18 cellular contexts compared by ENCODE assay signal in genomic region chr12:113014565-113014964, GRCh38. TPM values are rescaled to one million over a fixed set of nuclear protein-coding genes. Genes with fewer than 3 reads are reported as not detected.
DNase-seq lines count a peak whose midpoint lies in the region; TF ChIP-seq lines count a peak whose summit lies in the region.
"Had no signal": no experiment of that assay in that cellular context is flagged by ENCODE, and none has a peak within 500 bp of the region (broad histone marks: within the 10 kb centered on the region; RNA-seq: fewer than 3 reads in every experiment).

No MANE protein-coding gene starts in this region.

- WGBS in ovary, 3 donors: 44 to 64% (median 45%) methylated on average over 9 of the region's 9 CpGs

- TF ChIP-seq CTCF in neural progenitor cell (IDR thresholded peaks at IDR 0.05): no peak
- TF ChIP-seq CTCF in ovary (IDR thresholded peaks at IDR 0.05): no peak

- H3K36me3 ChIP-seq in neural progenitor cell (no peaks in the 10 kb centered on the region), ovary (no peaks in the 10 kb centered on the region)
- H3K36me3 ChIP-seq: BE2C had no signal

- intact Hi-C loops in activated CD4-positive, alpha-beta T cell treated with anti-CD3 and anti-CD28 coated beads, Interleukin-2, amount 10 ng/mL, durations not matched to agents 24 days and 14 days (cut with micrococcal nuclease): no loop called here
- intact Hi-C loops in ovary (cut with DNase I): no loop called here

- H3K4me1 ChIP-seq in neural progenitor cell (peaks cover 5% of the 10 kb centered on the region), ovary (ENCODE audit: insufficient read depth) (no peaks in the 10 kb centered on the region)
- H3K4me1 ChIP-seq: BE2C had no signal

- H3K9ac ChIP-seq in neural progenitor cell: no peak overlapping the region
- H3K9ac ChIP-seq: BLaER1 treated with 17β-estradiol and CSF1 and Interleukin-3, amounts not matched to agents 10 nM and 100 nM had no signal

- peaks cover 7% of the 10 kb centered on the region for H3K9me3 Mint-ChIP-seq in activated CD4-positive, alpha-beta T cell treated with anti-CD3 and anti-CD28 coated beads, Interleukin-2, amount 10 ng/mL, durations not matched to agents 24 days and 14 days
- peaks cover 2% of the 10 kb centered on the region for H3K9me3 Mint-ChIP-seq in neural progenitor cell
- H3K9me3 Mint-ChIP-seq: CD4-positive, alpha-beta T cell had no signal

- no peaks in the 10 kb centered on the region for H4K20me1 ChIP-seq in neural progenitor cell (ENCODE audit: low read depth)
- H4K20me1 ChIP-seq: BLaER1 treated with 17β-estradiol and CSF1 and Interleukin-3, amounts not matched to agents 10 nM and 100 nM had no signal

- no peak overlapping the region for H3K4me3 Mint-ChIP-seq in activated CD4-positive, alpha-beta T cell treated with anti-CD3 and anti-CD28 coated beads, Interleukin-2, amount 10 ng/mL, durations not matched to agents 24 days and 14 days
- H3K4me3 Mint-ChIP-seq in neural progenitor cell: peak overlapping the region; percentile 14
- H3K4me3 Mint-ChIP-seq: CD14-positive monocyte; CD4-positive, alpha-beta T cell; CD8-positive, alpha-beta memory T cell; GM23338; H9 had no signal

- H3K4me3 ChIP-seq in neural progenitor cell: no peak overlapping the region
- H3K4me3 ChIP-seq in ovary: no peak overlapping the region
- H3K4me3 ChIP-seq: BLaER1 treated with 17β-estradiol and CSF1 and Interleukin-3, amounts not matched to agents 10 nM and 100 nM; GM23338 had no signal

- H3K27me3 ChIP-seq in neural progenitor cell (peaks cover 3% of the 10 kb centered on the region), ovary (no peaks in the 10 kb centered on the region)
- H3K27me3 ChIP-seq: BE2C; BLaER1 treated with 17β-estradiol and CSF1 and Interleukin-3, amounts not matched to agents 10 nM and 100 nM had no signal

- no peaks in the 10 kb centered on the region for H3K4me1 Mint-ChIP-seq in activated CD4-positive, alpha-beta T cell treated with anti-CD3 and anti-CD28 coated beads, Interleukin-2, amount 10 ng/mL, durations not matched to agents 24 days and 14 days
- peaks cover 12% of the 10 kb centered on the region for H3K4me1 Mint-ChIP-seq in neural progenitor cell
- H3K4me1 Mint-ChIP-seq: CD14-positive monocyte; CD8-positive, alpha-beta memory T cell; GM23338 had no signal

- H3K4me2 ChIP-seq in neural progenitor cell: no peak overlapping the region
- H3K4me2 ChIP-seq: BLaER1 treated with 17β-estradiol and CSF1 and Interleukin-3, amounts not matched to agents 10 nM and 100 nM; GM23338 had no signal

- peaks cover under 1% of the 10 kb centered on the region for H3K27me3 Mint-ChIP-seq in activated CD4-positive, alpha-beta T cell treated with anti-CD3 and anti-CD28 coated beads, Interleukin-2, amount 10 ng/mL, durations not matched to agents 24 days and 14 days
- peaks cover 6% of the 10 kb centered on the region for H3K27me3 Mint-ChIP-seq in neural progenitor cell (ENCODE audit: insufficient read depth, low read depth)
- H3K27me3 Mint-ChIP-seq: CD4-positive, alpha-beta T cell had no signal

- peak overlapping the region; percentile 2 for H3K27ac Mint-ChIP-seq in activated CD4-positive, alpha-beta T cell treated with anti-CD3 and anti-CD28 coated beads, Interleukin-2, amount 10 ng/mL, durations not matched to agents 24 days and 14 days
- no peak overlapping the region for H3K27ac Mint-ChIP-seq in neural progenitor cell
- H3K27ac Mint-ChIP-seq: CD14-positive monocyte; CD4-positive, alpha-beta T cell; CD8-positive, alpha-beta memory T cell; GM23338; H9 had no signal

- no peak overlapping the region for H3K27ac ChIP-seq in neural progenitor cell
- H3K27ac ChIP-seq in ovary: no peak overlapping the region
- H3K27ac ChIP-seq: 22Rv1; BLaER1 treated with 17β-estradiol and CSF1 and Interleukin-3, amounts not matched to agents 10 nM and 100 nM had no signal

- H3K79me2 ChIP-seq in neural progenitor cell (ENCODE audit: low read depth): no peaks in the 10 kb centered on the region

- H3F3A ChIP-seq in neural progenitor cell (ENCODE audit: low read depth): no peaks in the 10 kb centered on the region

- H3K36me3 Mint-ChIP-seq in activated CD4-positive, alpha-beta T cell treated with anti-CD3 and anti-CD28 coated beads, Interleukin-2, amount 10 ng/mL, durations not matched to agents 24 days and 14 days (ENCODE audit: low read depth): peaks cover 30% of the 10 kb centered on the region
- H3K36me3 Mint-ChIP-seq in neural progenitor cell: no peaks in the 10 kb centered on the region

- TF ChIP-seq POLR2A in ovary (IDR thresholded peaks at IDR 0.05): no peak

- H2AFZ ChIP-seq in neural progenitor cell (replicated peaks): no peak overlapping the region
- H2AFZ ChIP-seq: GM23338 had no signal

- H3K9me3 ChIP-seq in neural progenitor cell (ENCODE audit: low read depth) (no peaks in the 10 kb centered on the region), ovary (no peaks in the 10 kb centered on the region)
- H3K9me3 ChIP-seq: BE2C had no signal

- no peak for DNase-seq in activated CD4-positive, alpha-beta T cell treated with anti-CD3 and anti-CD28 coated beads, Interleukin-2, amount 10 ng/mL, durations not matched to agents 24 days and 14 days
- DNase-seq in activated CD4-positive, alpha-beta T cell treated with anti-CD3 and anti-CD28 coated beads, Interleukin-2, amount 50 U/mL, for 1 hour: no peak
- DNase-seq in RPMI7951 (ENCODE audit: low read depth) (peak; percentile 26), neural progenitor cell (ENCODE audit: low spot score) (no peak), NCI-H1436 (lab: John Stamatoyannopoulos, UW) (no peak), ovary (no peak)
- DNase-seq: BE2C; CD4-positive, alpha-beta T cell; CD8-positive, alpha-beta memory T cell; DMS 273 treated with DMSO at 0.1 percent for 48 hours; DMS79; EL; GDM1; H9 had no signal

- TF ChIP-seq EP300 in ovary (IDR thresholded peaks at IDR 0.05): no peak

RNA-seq across cellular contexts. Expression of gene OAS2, which starts 36.2 kb away (rescaled TPM):
- 111 and 118 TPM in 2 replicates for total RNA-seq in activated CD4-positive, alpha-beta T cell treated with anti-CD3 and anti-CD28 coated beads, Interleukin-2, amount 10 ng/mL, durations not matched to agents 24 days and 14 days
- 19.4 and 27.5 TPM in 2 replicates for total RNA-seq in RPMI7951 (2014; rRNA removed; shearing (Covaris generic))
- total RNA-seq in neural progenitor cell (ENCODE audit: low replicate concordance) (0.12 TPM in 1 of 2 replicates, not detected in the other), ovary (1 to 10 TPM; 1.4 to 6.2 (median 2.9) TPM)
- polyA plus RNA-seq in ovary: 10 to 100 TPM in 1 of 2 donors, 1 to 10 TPM in 1; 5.6 to 57.0 TPM
- total RNA-seq: GM23338, H9 had no signal

RNA-seq across cellular contexts. Expression of gene DTX1, which starts 42.0 kb away (rescaled TPM):
- total RNA-seq in activated CD4-positive, alpha-beta T cell treated with anti-CD3 and anti-CD28 coated beads, Interleukin-2, amount 10 ng/mL, durations not matched to agents 24 days and 14 days: 0.09 and 0.21 TPM in 2 replicates
- total RNA-seq in RPMI7951 (2014; rRNA removed; shearing (Covaris generic)): not detected in 2 replicates
- 0.49 and 5.2 TPM in 2 replicates for total RNA-seq in neural progenitor cell (ENCODE audit: low replicate concordance)
- total RNA-seq in ovary: 1 to 10 TPM in 4 of 7 donors, under 1 TPM in 3; 0.56 to 5.5 (median 1.5) TPM
- 1 to 10 TPM; 2.1 to 2.4 TPM for polyA plus RNA-seq in ovary
